8 cellular contexts compared by ENCODE assay signal in genomic region chr9:79573697-79573976, GRCh38. TPM values are rescaled to one million over a fixed set of nuclear protein-coding genes. Genes with fewer than 3 reads are reported as not detected.
A peak's percentile ranks its signal among the peaks of the same experiment; 100 is the strongest.
DNase-seq lines count a peak whose midpoint lies in the region; ATAC-seq, FAIRE-seq and TF ChIP-seq lines count a peak whose summit lies in the region.

No MANE protein-coding gene starts in this region.

- H3K36me3 ChIP-seq in HepG2 (replicated peaks in 1 of 2; ENCODE audit: control insufficient read depth in 1 of 2, insufficient read depth in 2 of 2, low read length in 2 of 2) (no peaks in the 10 kb centered on the region), transverse colon (no peaks in the 10 kb centered on the region)

- BruUV-seq in HepG2 (replicated peaks; lab: Mats Ljungman, UMichigan) = no TSS peak

- no peak for ATAC-seq in activated T-cell treated with anti-CD3 and anti-CD28 coated beads, Interleukin-2, amount 50 U/mL, for 4 hours
- no peak for ATAC-seq in activated naive CD8-positive, alpha-beta T cell treated with anti-CD3 and anti-CD28 coated beads, Interleukin-2, amount 10 ng/mL, durations not matched to agents 7 days and 5 days (ENCODE audit: low read depth)
- ATAC-seq in HepG2 = no peak

- H3K27me3 ChIP-seq in HepG2 (ENCODE audit: control insufficient read depth in 1 of 2, insufficient read depth in 2 of 2, low read length in 2 of 2) (peaks cover 4 to 40% of the 10 kb centered on the region in 2 experiments; a peak in 4 of 5 replicates), transverse colon (peaks cover 12% of the 10 kb centered on the region)

- H3K4me3 ChIP-seq in HepG2 (replicated peaks in 1 of 3; ENCODE audit: insufficient read depth in 1 of 3, low read depth in 2 of 3, low read length in 3 of 3) (peak overlapping the region; percentile 60 to 67 (median 61); a peak in 5 of 6 replicates), transverse colon (peak overlapping the region; percentile 86 to 98 (median 94))

- H3K9me3 Mint-ChIP-seq in activated T-cell treated with anti-CD3 and anti-CD28 coated beads, Interleukin-2, amount 50 U/mL, for 4 hours = no peaks in the 10 kb centered on the region
- no peaks in the 10 kb centered on the region for H3K9me3 Mint-ChIP-seq in activated naive CD8-positive, alpha-beta T cell treated with anti-CD3 and anti-CD28 coated beads, Interleukin-2, amount 10 ng/mL, durations not matched to agents 7 days and 5 days

- in situ Hi-C loops in HepG2 (cut with HindIII; ENCODE audit: extremely low pct_ligation_motif_present, low pct_unique_long_range_greater_than_20kb) (no loop called here), transverse colon (cut with MboI; ENCODE audit: low pct_ligation_motif_present in 1 of 4, low pct_unique_long_range_greater_than_20kb in 1 of 4, low sequenced_read_pairs in 3 of 4) (no loop called here)

- peak overlapping the region; percentile 91 for H3K4me3 Mint-ChIP-seq in activated T-cell treated with anti-CD3 and anti-CD28 coated beads, Interleukin-2, amount 50 U/mL, for 4 hours
- H3K4me3 Mint-ChIP-seq in activated naive CD8-positive, alpha-beta T cell treated with anti-CD3 and anti-CD28 coated beads, Interleukin-2, amount 10 ng/mL, durations not matched to agents 7 days and 5 days = peak overlapping the region; percentile 98

- intact Hi-C loops in HepG2 (cut with micrococcal nuclease; ENCODE audit: unreplicated experiment) (loop anchor here (5.0 kb wide), 1 partner anchor 99 kb away; no protein-coding TSS in a partner anchor), transverse colon (cut with DNase I; ENCODE audit: low total_unique reads) (no loop called here)

- WGBS in HepG2 (ENCODE audit: low lambda C conversion rate) = 3% methylated on average over 6 of the region's 6 CpGs
- WGBS in transverse colon (ENCODE audit: low coverage in 1 of 2), 2 donors = 5 to 6% methylated on average over 5 to 6 of the region's 6 CpGs

- no peak for TF ChIP-seq CTCF in HepG2 (CRISPR knock-in tag; IDR thresholded peaks at IDR 0.05)
- no peak for TF ChIP-seq CTCF in transverse colon (IDR thresholded peaks at IDR 0.05)

- no peak for TF ChIP-seq POLR2A in HepG2 (IDR thresholded peaks at IDR 0.05; ENCODE audit: insufficient read depth in 1 of 2, low read depth in 2 of 2, low read length in 2 of 2)
- no peak for TF ChIP-seq POLR2A in transverse colon (IDR thresholded peaks at IDR 0.05)

- DNase-seq in activated T-cell treated with anti-CD3 and anti-CD28 coated beads, Interleukin-2, amount 50 U/mL, for 4 hours = no peak
- no peak for DNase-seq in activated T-cell treated with anti-CD3 and anti-CD28 coated beads, Interleukin-2, amount 50 U/mL, for 1 hour
- DNase-seq in activated naive CD8-positive, alpha-beta T cell treated with anti-CD3 and anti-CD28 coated beads, Interleukin-2, amount 10 ng/mL, durations not matched to agents 7 days and 5 days = no peak
- DNase-seq in HepG2 (ENCODE audit: low spot score) (no peak), transverse colon (no peak), OCI-M1 (lab: John Stamatoyannopoulos, UW) (no peak), COR-L47 (lab: John Stamatoyannopoulos, UW) (no peak), NOMO-1 treated with DMSO at 0.1 percent for 48 hours (lab: John Stamatoyannopoulos, UW; ENCODE audit: unreplicated experiment) (no peak)

- peak overlapping the region; percentile 76 for H3K4me2 ChIP-seq in HepG2 (ENCODE audit: low read depth, low read length)

- peaks cover 46% of the 10 kb centered on the region for H3K4me1 Mint-ChIP-seq in activated T-cell treated with anti-CD3 and anti-CD28 coated beads, Interleukin-2, amount 50 U/mL, for 4 hours (ENCODE audit: low read depth)
- H3K4me1 Mint-ChIP-seq in activated naive CD8-positive, alpha-beta T cell treated with anti-CD3 and anti-CD28 coated beads, Interleukin-2, amount 10 ng/mL, durations not matched to agents 7 days and 5 days = peaks cover 41% of the 10 kb centered on the region

- POLR2A ChIA-PET in activated naive CD8-positive, alpha-beta T cell treated with anti-CD3 and anti-CD28 coated beads, Interleukin-2, amount 10 ng/mL, durations not matched to agents 7 days and 5 days (lab: Charles Lee) = no interaction called here
- POLR2A ChIA-PET in HepG2 (lab: Yijun Ruan, JAX) = no interaction called here

- H3K27me3 Mint-ChIP-seq in activated T-cell treated with anti-CD3 and anti-CD28 coated beads, Interleukin-2, amount 50 U/mL, for 4 hours (ENCODE audit: low read depth) = peaks cover 9% of the 10 kb centered on the region
- peaks cover 4% of the 10 kb centered on the region for H3K27me3 Mint-ChIP-seq in activated naive CD8-positive, alpha-beta T cell treated with anti-CD3 and anti-CD28 coated beads, Interleukin-2, amount 10 ng/mL, durations not matched to agents 7 days and 5 days

- H3K79me2 ChIP-seq in HepG2 (ENCODE audit: insufficient read depth, low read length) = no peaks in the 10 kb centered on the region

- H3K36me3 Mint-ChIP-seq in activated T-cell treated with anti-CD3 and anti-CD28 coated beads, Interleukin-2, amount 50 U/mL, for 4 hours (ENCODE audit: insufficient read depth) = peaks cover 2% of the 10 kb centered on the region
- peaks cover 27% of the 10 kb centered on the region for H3K36me3 Mint-ChIP-seq in activated naive CD8-positive, alpha-beta T cell treated with anti-CD3 and anti-CD28 coated beads, Interleukin-2, amount 10 ng/mL, durations not matched to agents 7 days and 5 days

- H3K9ac ChIP-seq in HepG2 (ENCODE audit: insufficient read depth, low read depth, low read length) = peak overlapping the region; percentile 39; the same call in 1 of the 2 replicates

- no peaks in the 10 kb centered on the region; the same call in 1 of the 2 replicates for H4K20me1 ChIP-seq in HepG2 (ENCODE audit: insufficient read depth, low read length)

- H2AFZ ChIP-seq in HepG2 (ENCODE audit: low read length) = no peak overlapping the region

- TF ChIP-seq RAD21 in HepG2 (CRISPR knock-in tag; IDR thresholded peaks at IDR 0.05) = no peak

- H3K27ac Mint-ChIP-seq in activated naive CD8-positive, alpha-beta T cell treated with anti-CD3 and anti-CD28 coated beads, Interleukin-2, amount 10 ng/mL, durations not matched to agents 7 days and 5 days = peak overlapping the region; percentile 91

- H3K27ac ChIP-seq in HepG2 (ENCODE audit: extremely low read length, insufficient read depth, low read length) (no peak overlapping the region), transverse colon (peak overlapping the region; percentile 90 to 98 (median 96))

- H3K4me1 ChIP-seq in HepG2 (ENCODE audit: insufficient read depth, low read length) (peaks cover 5% of the 10 kb centered on the region; the same call in 1 of the 2 replicates), transverse colon (peaks cover 8 to 38% (median 17%) of the 10 kb centered on the region in 4 donors)

- CTCF ChIA-PET in HepG2 (lab: Yijun Ruan, JAX; ENCODE audit: low intra/inter-chr PET ratio, low total read pairs) = no interaction called here

- FAIRE-seq in HepG2 (lab: Jason Lieb, UNC) = no peak

- H3K9me3 ChIP-seq in HepG2 (ENCODE audit: low read length) (no peaks in the 10 kb centered on the region), transverse colon (no peaks in the 10 kb centered on the region)

- TF ChIP-seq EP300 in HepG2 (IDR thresholded peaks at IDR 0.05; ENCODE audit: low read depth in 2 of 2, low read length in 2 of 2) (no peak), HepG2 (CRISPR knock-in tag; IDR thresholded peaks at IDR 0.05; ENCODE audit: borderline replicate concordance) (no peak), transverse colon (IDR thresholded peaks at IDR 0.05; ENCODE audit: low read depth) (no peak)

TF ChIP-seq in HepG2, 621 proteins besides CTCF, POLR2A, EP300 and RAD21 (continues in another document):
- TF ChIP-seq NPAS2 (CRISPR knock-in tag; IDR thresholded peaks at IDR 0.05; ENCODE audit: borderline replicate concordance) = no peak
- TF ChIP-seq FOXA3 (CRISPR knock-in tag; IDR thresholded peaks at IDR 0.05) = peak; percentile 35; the same call in 1 of the 2 replicates
- TF ChIP-seq SOX13 (IDR thresholded peaks at IDR 0.05) = no peak
- TF ChIP-seq SOX13 (CRISPR knock-in tag; conservative IDR thresholded peaks at IDR 0.05 in 1 of 2, IDR thresholded peaks at IDR 0.05 in 1 of 2) = peak in 1 of 2 experiments; percentile 33; a peak in 1 of 4 replicates
- no peak for TF ChIP-seq FOXA1 (IDR thresholded peaks at IDR 0.05)
- peak; percentile 69 for TF ChIP-seq FOXA1 (CRISPR knock-in tag; IDR thresholded peaks at IDR 0.05)
- no peak for TF ChIP-seq FOXP1 (IDR thresholded peaks at IDR 0.05)
- TF ChIP-seq FOXP1 (CRISPR knock-in tag; IDR thresholded peaks at IDR 0.05) = peak; percentile 44; the same call in 1 of the 2 replicates
- TF ChIP-seq SP5 (CRISPR knock-in tag; IDR thresholded peaks at IDR 0.05; ENCODE audit: borderline replicate concordance, low read depth) = peak; percentile 63; the same call in 1 of the 2 replicates

RNA-seq across cellular contexts. Expression of gene TLE4, which starts 1.9 kb away (rescaled TPM):
- 10 to 100 TPM; 13.4 to 18.9 (median 14.1) TPM for total RNA-seq in activated T-cell treated with anti-CD3 and anti-CD28 coated beads, Interleukin-2, amount 50 U/mL, for 4 hours
- total RNA-seq in activated naive CD8-positive, alpha-beta T cell treated with anti-CD3 and anti-CD28 coated beads, Interleukin-2, amount 10 ng/mL, durations not matched to agents 7 days and 5 days = 10 to 100 TPM; 62.4 to 68.8 TPM
- 0.94 and 2.0 TPM in 2 replicates for total RNA-seq in HepG2 (2016; rRNA removed; fragmentation: Illumina TruSeq; extraction: Trizol)
- 0.71 and 1.3 TPM in 2 replicates for total RNA-seq in HepG2 (2016; cell fraction: cytosol; rRNA removed; fragmentation: Illumina TruSeq; extraction: Trizol; ENCODE audit: low read depth)
- total RNA-seq in HepG2 (2016; cell fraction: insoluble cytoplasmic fraction; rRNA removed; fragmentation: Illumina TruSeq; extraction: Trizol) = 1.0 and 1.9 TPM in 2 replicates
- 0.96 and 1.1 TPM in 2 replicates for total RNA-seq in HepG2 (2016; cell fraction: membrane; rRNA removed; fragmentation: Illumina TruSeq; extraction: Trizol)
- total RNA-seq in HepG2 (2016; cell fraction: nucleus; rRNA removed; fragmentation: Illumina TruSeq; extraction: Trizol) = 3.1 and 5.0 TPM in 2 replicates
- polyA plus RNA-seq in HepG2 (2011; rRNA removed) = 2.3 and 2.9 TPM in 2 replicates
- polyA plus RNA-seq in HepG2 (2011; cell fraction: cytosol; rRNA removed) = 1.8 and 2.0 TPM in 2 replicates
- polyA plus RNA-seq in HepG2 (2011; cell fraction: nucleus; rRNA removed) = 3.7 and 4.2 TPM in 2 replicates
- 0.58 and 1.0 TPM in 2 replicates for polyA plus RNA-seq in HepG2 (2012)
- polyA plus RNA-seq in HepG2 (2016; cell fraction: cytosol; fragmentation: Illumina TruSeq; extraction: Trizol; ENCODE audit: low read depth) = 0.06 and 0.07 TPM in 2 replicates
- 0.97 and 1.4 TPM in 2 replicates for polyA plus RNA-seq in HepG2 (2016; cell fraction: insoluble cytoplasmic fraction; fragmentation: Illumina TruSeq; extraction: Trizol; ENCODE audit: low read depth)
- 0.12 and 0.19 TPM in 2 replicates for polyA plus RNA-seq in HepG2 (2016; cell fraction: membrane; fragmentation: Illumina TruSeq; extraction: Trizol; ENCODE audit: low read depth)
- 1.5 and 2.1 TPM in 2 replicates for polyA plus RNA-seq in HepG2 (2016; cell fraction: nucleus; fragmentation: Illumina TruSeq; extraction: Trizol; ENCODE audit: insufficient read depth, low read depth)
- 3.7 and 8.5 TPM in 2 replicates for polyA minus RNA-seq in HepG2 (2011; rRNA and poly(A)+ RNA removed; ENCODE audit: low replicate concordance)
- 2.8 and 3.2 TPM in 2 replicates for polyA minus RNA-seq in HepG2 (2011; cell fraction: cytosol; rRNA and poly(A)+ RNA removed)
- 14.2 and 18.7 TPM in 2 replicates for polyA minus RNA-seq in HepG2 (2011; cell fraction: nucleus; rRNA and poly(A)+ RNA removed)
- 10 to 100 TPM; 19.3 to 87.5 (median 41.5) TPM for total RNA-seq in transverse colon
